Comparison of ENCODE assay signal across 8 cellular contexts in genomic region chr18:70490008-70490933, GRCh38.
A peak's percentile ranks its signal among the peaks of the same experiment; 100 is the strongest.
DNase-seq lines count a peak whose midpoint lies in the region; ATAC-seq and TF ChIP-seq lines count a peak whose summit lies in the region.

No MANE protein-coding gene starts in this region.

- WGBS in endodermal cell (ENCODE audit: insufficient coverage in 1 of 2, insufficient read length in 1 of 2), 2 experiments = 23 to 24% methylated on average over 6 to 8 of the region's 9 CpGs

- H3K36me3 ChIP-seq in HEK293 (ENCODE audit: control insufficient read depth in 2 of 2, insufficient read depth in 1 of 2, low read length in 2 of 2) = no peaks in the 10 kb centered on the region
- no peaks in the 10 kb centered on the region for H3K36me3 ChIP-seq in endodermal cell (ENCODE audit: control insufficient read depth, insufficient read depth, low read length)
- no peaks in the 10 kb centered on the region for H3K36me3 ChIP-seq in uterus

- peak; percentile 60 for ATAC-seq in T-helper 17 cell

- no peaks in the 10 kb centered on the region for H3K9me3 Mint-ChIP-seq in endodermal cell

- intact Hi-C loops in uterus (cut with DNase I; ENCODE audit: low total_unique reads) = no loop called here

- H3K9me3 ChIP-seq in HEK293 (ENCODE audit: control insufficient read depth, insufficient read depth, low read depth, low read length) (no peaks in the 10 kb centered on the region), T-helper 17 cell (ENCODE audit: control insufficient read depth, low read length, poor library complexity, severe bottlenecking) (no peaks in the 10 kb centered on the region), endodermal cell (ENCODE audit: control insufficient read depth, low read length) (no peaks in the 10 kb centered on the region), uterus (no peaks in the 10 kb centered on the region)

- POLR2A ChIA-PET in HEK293 (lab: Yijun Ruan, JAX) = no interaction called here

- no peaks in the 10 kb centered on the region for H3K4me1 ChIP-seq in HEK293 (ENCODE audit: control insufficient read depth, insufficient read depth, low read length)
- H3K4me1 ChIP-seq in endodermal cell (ENCODE audit: control insufficient read depth, insufficient read depth, low read length) = no peaks in the 10 kb centered on the region
- H3K4me1 ChIP-seq in uterus = no peaks in the 10 kb centered on the region

- H3K27ac ChIP-seq in HEK293 (ENCODE audit: extremely low read depth, low read depth, low read length) = no peak overlapping the region
- H3K27ac ChIP-seq in endodermal cell (ENCODE audit: low read depth, low read length) = no peak overlapping the region
- no peak overlapping the region for H3K27ac ChIP-seq in uterus

- H3K27me3 Mint-ChIP-seq in T-helper 17 cell (peaks cover 24% of the 10 kb centered on the region), endodermal cell (ENCODE audit: insufficient read depth) (peaks cover 1% of the 10 kb centered on the region)

- H3K36me3 Mint-ChIP-seq in T-helper 17 cell (ENCODE audit: low read depth) (no peaks in the 10 kb centered on the region), endodermal cell (ENCODE audit: low read depth) (no peaks in the 10 kb centered on the region)

- H3K4me3 Mint-ChIP-seq in T-helper 17 cell (no peak overlapping the region), endodermal cell (no peak overlapping the region)

- H3K4me1 Mint-ChIP-seq in T-helper 17 cell (peaks cover 3% of the 10 kb centered on the region), endodermal cell (no peaks in the 10 kb centered on the region)

- DNase-seq in activated gamma-delta T cell treated with Interleukin-2 at 50 U/mL for 16 hours (peak; percentile 21), activated gamma-delta T cell (lab: John Stamatoyannopoulos, UW) (no peak), NCI-H146 treated with DMSO at 0.1 percent for 48 hours (lab: John Stamatoyannopoulos, UW; ENCODE audit: unreplicated experiment) (peak; percentile 80), T-helper 17 cell (peak in 1 of 3 donors; percentile 9), endodermal cell (peak; percentile 75), middle frontal gyrus (ENCODE audit: extremely low spot score, low spot score) (peak; percentile 58), uterus (no peak)

- TF ChIP-seq CTCF in HEK293 (tag by site-specific recombination; IDR thresholded peaks at IDR 0.05) = peak; percentile 33; the same call in 1 of the 2 replicates
- TF ChIP-seq CTCF in endodermal cell (conservative IDR thresholded peaks at IDR 0.05) = peak; percentile 87
- TF ChIP-seq CTCF in uterus (IDR thresholded peaks at IDR 0.05) = peak; percentile 39 to 50 (median 44)

- no peak overlapping the region for H3K9ac ChIP-seq in endodermal cell (ENCODE audit: extremely low read depth, low read length, poor library complexity, severe bottlenecking)

- CTCF ChIA-PET in HEK293 (lab: Yijun Ruan, JAX) = interaction anchor here (0.6 to 3.6 kb wide), 33 partner anchors 8 to 1566 kb away, joined by 3 to 84 read pairs (median 5); no protein-coding TSS in a partner anchor

- H3K27me3 ChIP-seq in endodermal cell (ENCODE audit: control insufficient read depth, insufficient read depth, low read length, poor library complexity, severe bottlenecking) = no peaks in the 10 kb centered on the region
- no peaks in the 10 kb centered on the region for H3K27me3 ChIP-seq in uterus

- no peak overlapping the region for H3K4me3 ChIP-seq in HEK293 (ENCODE audit: low read depth, low read length)
- H3K4me3 ChIP-seq in endodermal cell (ENCODE audit: low read length) = no peak overlapping the region
- no peak overlapping the region for H3K4me3 ChIP-seq in uterus

- no peak for TF ChIP-seq POLR2A in uterus (IDR thresholded peaks at IDR 0.05)

- H3K27ac Mint-ChIP-seq in T-helper 17 cell (no peak overlapping the region), endodermal cell (no peak overlapping the region)

TF ChIP-seq in HEK293, 187 proteins besides CTCF, POLR2A, EP300 and RAD21:
- TF ChIP-seq ZNF654 (tag by site-specific recombination; IDR thresholded peaks at IDR 0.05; ENCODE audit: low read depth) = peak; percentile 74
- TF ChIP-seq, protein P1, sequence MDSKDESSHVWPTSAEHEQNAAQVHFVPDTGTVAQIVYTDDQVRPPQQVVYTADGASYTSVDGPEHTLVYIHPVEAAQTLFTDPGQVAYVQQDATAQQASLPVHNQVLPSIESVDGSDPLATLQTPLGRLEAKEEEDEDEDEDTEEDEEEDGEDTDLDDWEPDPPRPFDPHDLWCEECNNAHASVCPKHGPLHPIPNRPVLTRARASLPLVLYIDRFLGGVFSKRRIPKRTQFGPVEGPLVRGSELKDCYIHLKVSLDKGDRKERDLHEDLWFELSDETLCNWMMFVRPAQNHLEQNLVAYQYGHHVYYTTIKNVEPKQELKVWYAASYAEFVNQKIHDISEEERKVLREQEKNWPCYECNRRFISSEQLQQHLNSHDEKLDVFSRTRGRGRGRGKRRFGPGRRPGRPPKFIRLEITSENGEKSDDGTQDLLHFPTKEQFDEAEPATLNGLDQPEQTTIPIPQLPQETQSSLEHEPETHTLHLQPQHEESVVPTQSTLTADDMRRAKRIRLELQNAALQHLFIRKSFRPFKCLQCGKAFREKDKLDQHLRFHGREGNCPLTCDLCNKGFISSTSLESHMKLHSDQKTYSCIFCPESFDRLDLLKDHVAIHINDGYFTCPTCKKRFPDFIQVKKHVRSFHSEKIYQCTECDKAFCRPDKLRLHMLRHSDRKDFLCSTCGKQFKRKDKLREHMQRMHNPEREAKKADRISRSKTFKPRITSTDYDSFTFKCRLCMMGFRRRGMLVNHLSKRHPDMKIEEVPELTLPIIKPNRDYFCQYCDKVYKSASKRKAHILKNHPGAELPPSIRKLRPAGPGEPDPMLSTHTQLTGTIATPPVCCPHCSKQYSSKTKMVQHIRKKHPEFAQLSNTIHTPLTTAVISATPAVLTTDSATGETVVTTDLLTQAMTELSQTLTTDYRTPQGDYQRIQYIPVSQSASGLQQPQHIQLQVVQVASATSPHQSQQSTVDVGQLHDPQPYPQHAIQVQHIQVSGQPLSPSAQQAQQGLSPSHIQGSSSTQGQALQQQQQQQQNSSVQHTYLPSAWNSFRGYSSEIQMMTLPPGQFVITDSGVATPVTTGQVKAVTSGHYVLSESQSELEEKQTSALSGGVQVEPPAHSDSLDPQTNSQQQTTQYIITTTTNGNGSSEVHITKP (tag by site-specific recombination; IDR thresholded peaks at IDR 0.05) = no peak

Comparison
In these comparisons a context has a peak if more than half of its experiments do, and no peak if none do; other contexts are left out.
1. DNase-seq: peak in activated gamma-delta T cell treated with Interleukin-2 at 50 U/mL for 16 hours (single experiment), NCI-H146 treated with DMSO at 0.1 percent for 48 hours (single experiment), endodermal cell (single experiment) and middle frontal gyrus (single experiment); none in activated gamma-delta T cell (single experiment) and uterus (0 of 2).
2. CTCF ChIP-seq: peak in every context shown above with its lines; median percentile 87 in endodermal cell; 44 in uterus; 33 in HEK293.